ENCODE assay signal across 1 cellular context in genomic region chr16:3655030-3655790, GRCh38.
TF ChIP-seq lines count a peak whose summit lies in the region.

No MANE protein-coding gene starts in this region.

TF ChIP-seq in K562, 482 proteins besides CTCF, POLR2A, EP300 and RAD21:
- TF ChIP-seq POLR2G (IDR thresholded peaks at IDR 0.05; ENCODE audit: low read depth, low read length): peak; percentile 75
- no peak for TF ChIP-seq TRIM25 (IDR thresholded peaks at IDR 0.05; ENCODE audit: borderline replicate concordance)
